ENCODE assay signal across 19 cellular contexts in the genomic region with DNA sequence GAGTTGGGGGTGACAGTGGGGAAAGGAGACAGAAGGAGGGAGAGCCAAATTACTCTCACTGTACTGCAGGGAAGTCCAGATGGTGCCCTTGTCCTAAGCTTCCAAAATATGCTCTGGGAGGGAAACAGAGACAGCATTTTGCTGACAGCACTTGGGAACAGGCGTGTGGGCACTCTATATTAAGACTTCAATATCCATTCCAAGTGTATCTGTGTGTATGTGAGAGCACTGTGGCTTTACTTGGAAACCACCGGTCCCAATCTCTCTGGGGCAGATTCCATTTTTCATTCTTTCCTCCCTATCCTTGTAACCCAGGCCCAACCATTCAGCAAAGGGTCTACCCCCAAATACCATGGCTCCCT.
"Had no signal": no experiment of that assay in that cellular context is flagged by ENCODE, and none has a peak within 500 bp of the region (broad histone marks: within the 10 kb centered on the region; RNA-seq: fewer than 3 reads in every experiment).

No MANE protein-coding gene starts in this region.

- H3K4me1 ChIP-seq: parathyroid adenoma, right atrium auricular region, sigmoid colon, stomach had no signal

- H3K4me3 Mint-ChIP-seq: dendritic cell treated with granulocyte-macrophage colony-stimulating factor and Interleukin-4, amounts not matched to agents 40 ng/mL and 50 ng/mL, for 4 days; endodermal cell; naive B cell; nephron progenitor cell had no signal

- H3K27ac Mint-ChIP-seq: dendritic cell treated with granulocyte-macrophage colony-stimulating factor and Interleukin-4, amounts not matched to agents 40 ng/mL and 50 ng/mL, for 4 days; endodermal cell; naive B cell; nephron progenitor cell had no signal

- H3K36me3 Mint-ChIP-seq: naive B cell had no signal

- H3K9ac ChIP-seq: parathyroid adenoma had no signal

- H3K9me3 Mint-ChIP-seq: dendritic cell treated with granulocyte-macrophage colony-stimulating factor and Interleukin-4, amounts not matched to agents 40 ng/mL and 50 ng/mL, for 4 days had no signal

- DNase-seq: endodermal cell; heart left ventricle; hippocampal formation; left colon; left ventricle myocardium superior; mesendoderm; naive B cell; nephron progenitor cell; sigmoid colon; small intestine; stimulated activated CD4-positive, alpha-beta T cell treated with anti-CD3 and anti-CD28 coated beads, Interleukin-12 subunit alpha, Interleukin-12 subunit beta, amount 100 ng/mL, for 4 hours; stimulated activated naive CD4-positive, alpha-beta T cell; stomach; substantia nigra; trophoblast cell had no signal

- H3K9me3 ChIP-seq: heart left ventricle, right atrium auricular region had no signal

- H3K79me2 ChIP-seq: parathyroid adenoma had no signal

- H3K27me3 ChIP-seq: heart left ventricle, right atrium auricular region, sigmoid colon, stomach had no signal

- H3K4me3 ChIP-seq: heart left ventricle, lung, right atrium auricular region, sigmoid colon, stomach had no signal

- H3K36me3 ChIP-seq: heart left ventricle, right atrium auricular region, sigmoid colon, stomach had no signal

- H3K27ac ChIP-seq: heart left ventricle, parathyroid adenoma, right atrium auricular region, sigmoid colon, stomach had no signal

- H3K4me1 Mint-ChIP-seq: naive B cell, nephron progenitor cell had no signal

- H2AFZ ChIP-seq: parathyroid adenoma had no signal
